Comparison of ENCODE assay signal across 9 cellular contexts in the genomic region with DNA sequence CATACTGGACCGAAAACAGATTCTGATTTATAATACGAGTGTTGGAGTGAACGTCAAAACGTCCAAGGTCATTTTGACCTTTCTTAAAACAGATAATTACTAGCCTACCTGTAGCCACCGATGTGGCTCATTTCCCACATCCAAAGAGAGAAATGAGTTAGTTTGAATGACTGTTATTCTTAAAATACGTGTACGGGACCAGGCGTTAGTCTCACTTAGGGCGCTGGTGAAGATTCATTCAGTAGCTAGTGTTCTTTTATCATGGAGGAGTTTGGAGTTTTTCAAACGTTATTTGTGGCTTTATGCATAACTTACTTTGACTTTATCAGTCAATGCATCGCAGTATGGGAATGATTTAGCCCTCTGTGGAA. TPM values are rescaled to one million over a fixed set of nuclear protein-coding genes. Genes with fewer than 3 reads are reported as not detected.
A peak's percentile ranks its signal among the peaks of the same experiment; 100 is the strongest.
DNase-seq lines count a peak whose midpoint lies in the region; ATAC-seq and TF ChIP-seq lines count a peak whose summit lies in the region.
"Had no signal": no experiment of that assay in that cellular context is flagged by ENCODE, and none has a peak within 500 bp of the region (broad histone marks: within the 10 kb centered on the region; RNA-seq: fewer than 3 reads in every experiment).

No MANE protein-coding gene starts in this region.

- no peaks in the 10 kb centered on the region for H3K9me3 ChIP-seq in CD4-positive, alpha-beta memory T cell (ENCODE audit: control insufficient read depth in 1 of 2, low read length in 2 of 2)
- H3K9me3 ChIP-seq in SJCRH30 (replicated peaks) (no peaks in the 10 kb centered on the region), fibroblast of lung (ENCODE audit: control insufficient read depth, insufficient read depth, low read depth, low read length) (no peaks in the 10 kb centered on the region), parathyroid adenoma (ENCODE audit: control insufficient read depth, low read length) (no peaks in the 10 kb centered on the region)

- H3K36me3 ChIP-seq in CD4-positive, alpha-beta memory T cell (ENCODE audit: insufficient read depth, low read length), result no peaks in the 10 kb centered on the region
- H3K36me3 ChIP-seq in SJCRH30 (no peaks in the 10 kb centered on the region), fibroblast of lung (ENCODE audit: control insufficient read depth, insufficient read depth, low read length) (no peaks in the 10 kb centered on the region), parathyroid adenoma (ENCODE audit: control insufficient read depth, insufficient read depth, low read length) (no peaks in the 10 kb centered on the region)

- H3K27me3 Mint-ChIP-seq in CD4-positive, alpha-beta memory T cell, result peaks cover 30 to 37% of the 10 kb centered on the region in 2 donors

- H3K9me3 Mint-ChIP-seq in CD4-positive, alpha-beta memory T cell, result no peaks in the 10 kb centered on the region

- no peak for ATAC-seq in HG02840 (IDR thresholded peaks at IDR 0.05; ENCODE audit: low FRiP score, unreplicated experiment)

- no peaks in the 10 kb centered on the region for H3K4me1 ChIP-seq in CD4-positive, alpha-beta memory T cell (ENCODE audit: insufficient read depth, low read length)
- H3K4me1 ChIP-seq in SJCRH30 (peaks cover 9% of the 10 kb centered on the region; the same call in 1 of the 2 replicates), fibroblast of lung (ENCODE audit: control insufficient read depth, extremely low read depth, insufficient read depth, low read length) (no peaks in the 10 kb centered on the region), parathyroid adenoma (no peaks in the 10 kb centered on the region)

- H3K36me3 Mint-ChIP-seq in CD4-positive, alpha-beta memory T cell, result no peaks in the 10 kb centered on the region

- DNase-seq in CD4-positive, alpha-beta memory T cell, result no peak
- peak in 1 of 2 experiments; percentile 8 for DNase-seq in SJCRH30
- DNase-seq in fibroblast of lung (ENCODE audit: low read depth in 2 of 2), result peak in 1 of 2 donors; percentile 9
- DNase-seq in NCI-H187 treated with DMSO at 0.1 percent for 48 hours (lab: John Stamatoyannopoulos, UW), result no peak
- no peak for DNase-seq in Kasumi-1 (lab: John Stamatoyannopoulos, UW)
- DNase-seq in NCI-H510A treated with DMSO at 0.1 percent for 48 hours (lab: John Stamatoyannopoulos, UW), result no peak
- DNase-seq: stimulated activated CD4-positive, alpha-beta T cell treated with anti-CD3 and anti-CD28 coated beads, Interleukin-12 subunit alpha, Interleukin-12 subunit beta, amount 100 ng/mL, for 4 hours had no signal

- CTCF ChIA-PET in CD4-positive, alpha-beta memory T cell (lab: Charles Lee; ENCODE audit: partially characterized antibody), result no interaction called here

- H3K9ac ChIP-seq in fibroblast of lung (ENCODE audit: insufficient read depth, low read length), result no peak overlapping the region
- H3K9ac ChIP-seq in parathyroid adenoma, result no peak overlapping the region

- H4K20me1 ChIP-seq in fibroblast of lung (ENCODE audit: control insufficient read depth, extremely low read depth, insufficient read depth, low read length), result no peaks in the 10 kb centered on the region

- TF ChIP-seq CTCF in fibroblast of lung (conservative IDR thresholded peaks at IDR 0.05 in 1 of 2, IDR thresholded peaks at IDR 0.05 in 1 of 2; ENCODE audit: low read depth in 1 of 2, low read length in 2 of 2) (no peak), parathyroid adenoma (IDR thresholded peaks at IDR 0.05) (no peak)

- H3K4me3 ChIP-seq in CD4-positive, alpha-beta memory T cell (ENCODE audit: low read length in 2 of 2), result no peak overlapping the region
- H3K4me3 ChIP-seq in SJCRH30 (peak overlapping the region; percentile 91), fibroblast of lung (replicated peaks in 1 of 4; ENCODE audit: control extremely low read depth in 1 of 4, insufficient read depth in 1 of 4, low read depth in 3 of 4, low read length in 4 of 4) (peak overlapping the region; percentile 73 to 83 (median 78)), parathyroid adenoma (ENCODE audit: low read depth, low read length) (no peak overlapping the region)

- H3K27ac Mint-ChIP-seq in CD4-positive, alpha-beta memory T cell, result no peak overlapping the region

- peak overlapping the region; percentile 46 to 81 (median 60) for H3K4me3 Mint-ChIP-seq in CD4-positive, alpha-beta memory T cell

- intact Hi-C loops in CD4-positive, alpha-beta memory T cell (cut with micrococcal nuclease), result no loop called here

- H2AFZ ChIP-seq in fibroblast of lung (ENCODE audit: low read length), result no peak overlapping the region
- H2AFZ ChIP-seq in parathyroid adenoma, result no peak overlapping the region

- H3K27ac ChIP-seq in CD4-positive, alpha-beta memory T cell (ENCODE audit: low read depth, low read length), result no peak overlapping the region
- H3K27ac ChIP-seq in SJCRH30, result peak overlapping the region; percentile 70; the same call in 1 of the 2 replicates
- no peak overlapping the region for H3K27ac ChIP-seq in fibroblast of lung (ENCODE audit: insufficient read depth, low read length)
- H3K27ac ChIP-seq in parathyroid adenoma, result no peak overlapping the region

- H3K79me2 ChIP-seq in fibroblast of lung (ENCODE audit: control insufficient read depth, insufficient read depth, low read length) (peaks cover 50% of the 10 kb centered on the region), parathyroid adenoma (no peaks in the 10 kb centered on the region)

- no peaks in the 10 kb centered on the region for H3K27me3 ChIP-seq in CD4-positive, alpha-beta memory T cell (ENCODE audit: insufficient read depth, low read length)
- H3K27me3 ChIP-seq in SJCRH30 (0 out of 2 replicates have a peak, but pooled peaks cover 2% of the 10 kb centered on the region), fibroblast of lung (ENCODE audit: control insufficient read depth, insufficient read depth, low read length) (no peaks in the 10 kb centered on the region), parathyroid adenoma (ENCODE audit: control insufficient read depth, insufficient read depth, low read length) (no peaks in the 10 kb centered on the region)

- H3K4me2 ChIP-seq in fibroblast of lung (ENCODE audit: extremely low read depth, insufficient read depth, low read length) (peak overlapping the region; percentile 26), parathyroid adenoma (ENCODE audit: low read length) (peak overlapping the region; percentile 80)

- H3K4me1 Mint-ChIP-seq in CD4-positive, alpha-beta memory T cell, result peaks cover 6 to 15% (median 9%) of the 10 kb centered on the region in 4 donors

- POLR2A ChIA-PET in CD4-positive, alpha-beta memory T cell (lab: Charles Lee; ENCODE audit: partially characterized antibody), result no interaction called here

RNA-seq across cellular contexts. Expression of a gene that starts 1.4 kb away (rescaled TPM):
- total RNA-seq in CD4-positive, alpha-beta memory T cell, result not detected
- not detected for polyA plus RNA-seq in CD4-positive, alpha-beta memory T cell
- 13.0 and 15.1 TPM in 2 replicates for total RNA-seq in SJCRH30 (2014; rRNA removed; shearing (Covaris generic))
- total RNA-seq in fibroblast of lung, result 62.7 and 64.7 TPM in 2 replicates
- polyA plus RNA-seq in fibroblast of lung, result 22.2 and 22.6 TPM in 2 replicates
- 27.7 and 31.9 TPM in 2 replicates for polyA plus RNA-seq in fibroblast of lung (2012)
- polyA minus RNA-seq in fibroblast of lung (ENCODE audit: low replicate concordance), result 88.1 and 93.5 TPM in 2 replicates

Comparison
In these comparisons a context has a peak if more than half of its experiments do, and no peak if none do; other contexts are left out.
1. H3K4me3 ChIP-seq: peak in SJCRH30 (single experiment) and fibroblast of lung (4 of 4); none in CD4-positive, alpha-beta memory T cell (0 of 2) and parathyroid adenoma (single experiment).
2. RNA of a gene that starts 1.4 kb away (total RNA-seq): 62.7 to 64.7 TPM in fibroblast of lung and 13.0 to 15.1 TPM in SJCRH30; not detected in CD4-positive, alpha-beta memory T cell; every median in the first group is over 10 times any median in the second.